Comparison of ENCODE assay signal across 6 cellular contexts in the genomic region with DNA sequence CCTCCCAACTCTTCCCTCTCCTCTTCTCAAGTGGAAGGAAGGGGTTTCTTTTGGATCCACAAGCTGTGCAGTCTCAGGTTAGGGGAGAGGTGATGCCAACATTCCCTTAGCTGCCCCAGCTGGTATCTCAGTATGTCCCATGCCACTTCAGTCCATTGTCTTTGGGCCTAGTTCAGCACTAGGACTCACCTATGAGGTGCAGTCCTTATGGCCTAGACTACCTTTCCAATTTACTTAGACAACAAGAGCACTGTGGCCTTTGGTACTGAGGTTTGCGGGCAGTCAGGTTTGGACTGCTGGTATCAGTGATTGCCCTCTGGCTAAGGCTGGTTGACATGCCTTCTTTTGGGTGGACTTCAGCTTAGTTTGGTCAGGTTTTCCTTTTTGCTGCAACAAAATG.
A peak's percentile ranks its signal among the peaks of the same experiment; 100 is the strongest.
DNase-seq lines count a peak whose midpoint lies in the region; ATAC-seq and TF ChIP-seq lines count a peak whose summit lies in the region.
"Not testable (repeated sequence)": the region's sequence is repeated elsewhere in the genome, so short reads cannot be mapped to it uniquely, and the experiment has no call there.

No MANE protein-coding gene starts in this region.

- H3K4me3 ChIP-seq in right cardiac atrium (ENCODE audit: low read length); mucosa of descending colon; psoas muscle; aorta (ENCODE audit: low read length in 2 of 2): not testable (repeated sequence)

- H3K27me3 ChIP-seq in right cardiac atrium (ENCODE audit: control insufficient read depth, insufficient read depth); psoas muscle (ENCODE audit: insufficient read depth in 3 of 3, low read length in 2 of 3); aorta (ENCODE audit: control insufficient read depth in 1 of 2, insufficient read depth in 2 of 2, low read length in 1 of 2): not testable (repeated sequence)

- H3K4me1 ChIP-seq in right cardiac atrium (ENCODE audit: control insufficient read depth, insufficient read depth, low read length); mucosa of descending colon (ENCODE audit: low read depth); psoas muscle; aorta (ENCODE audit: control insufficient read depth in 1 of 2, insufficient read depth in 2 of 2, low read length in 2 of 2): not testable (repeated sequence)

- not testable (repeated sequence) for TF ChIP-seq CTCF in mucosa of descending colon (IDR thresholded peaks at IDR 0.05); psoas muscle (IDR thresholded peaks at IDR 0.05)

- H3K27ac Mint-ChIP-seq in activated naive CD8-positive, alpha-beta T cell treated with anti-CD3 and anti-CD28 coated beads, Interleukin-2, amount 50 U/mL, for 24 hours; stimulated activated naive CD8-positive, alpha-beta T cell treated with anti-CD3 and anti-CD28 coated beads, Interleukin-15, amount 100 ng/mL, for 72 hours: not testable (repeated sequence)

- intact Hi-C loops in right cardiac atrium (cut with DNase I); mucosa of descending colon (cut with DNase I, micrococcal nuclease); psoas muscle (cut with DNase I); aorta (cut with DNase I): not testable (repeated sequence)

- H3K36me3 ChIP-seq in mucosa of descending colon (ENCODE audit: low read depth); psoas muscle (ENCODE audit: insufficient read depth in 1 of 2, low read depth in 1 of 2); aorta (ENCODE audit: control insufficient read depth in 1 of 2, insufficient read depth in 2 of 2, low read length in 1 of 2): not testable (repeated sequence)

- peak; percentile 20 for ATAC-seq in activated naive CD8-positive, alpha-beta T cell treated with anti-CD3 and anti-CD28 coated beads, Interleukin-2, amount 50 U/mL, for 24 hours
- peak; percentile 52 to 53 for ATAC-seq in right cardiac atrium
- peak; percentile 54 for ATAC-seq in mucosa of descending colon
- peak in 3 of 4 donors; percentile 19 to 32 (median 26) for ATAC-seq in psoas muscle
- ATAC-seq in stimulated activated naive CD8-positive, alpha-beta T cell treated with anti-CD3 and anti-CD28 coated beads, Interleukin-15, amount 100 ng/mL, for 72 hours: peak; percentile 57
- ATAC-seq in aorta (ENCODE audit: low FRiP score): peak; percentile 57

- not testable (repeated sequence) for H3K36me3 Mint-ChIP-seq in activated naive CD8-positive, alpha-beta T cell treated with anti-CD3 and anti-CD28 coated beads, Interleukin-2, amount 50 U/mL, for 24 hours (ENCODE audit: low read depth)

- H3K9me3 Mint-ChIP-seq in activated naive CD8-positive, alpha-beta T cell treated with anti-CD3 and anti-CD28 coated beads, Interleukin-2, amount 50 U/mL, for 24 hours; stimulated activated naive CD8-positive, alpha-beta T cell treated with anti-CD3 and anti-CD28 coated beads, Interleukin-15, amount 100 ng/mL, for 72 hours: not testable (repeated sequence)

- DNase-seq in activated naive CD8-positive, alpha-beta T cell treated with anti-CD3 and anti-CD28 coated beads, Interleukin-2, amount 50 U/mL, for 24 hours; right cardiac atrium; mucosa of descending colon; psoas muscle; stimulated activated naive CD8-positive, alpha-beta T cell treated with anti-CD3 and anti-CD28 coated beads, Interleukin-15, amount 100 ng/mL, for 72 hours; aorta: not testable (repeated sequence)

- H3K27ac ChIP-seq in right cardiac atrium (ENCODE audit: low read length); psoas muscle; aorta (ENCODE audit: low read depth in 1 of 2, low read length in 2 of 2): not testable (repeated sequence)

- H3K9me3 ChIP-seq in right cardiac atrium (ENCODE audit: control insufficient read depth, low read length); mucosa of descending colon; psoas muscle; aorta (ENCODE audit: control insufficient read depth, low read length): not testable (repeated sequence)

- H3K4me3 Mint-ChIP-seq in activated naive CD8-positive, alpha-beta T cell treated with anti-CD3 and anti-CD28 coated beads, Interleukin-2, amount 50 U/mL, for 24 hours; stimulated activated naive CD8-positive, alpha-beta T cell treated with anti-CD3 and anti-CD28 coated beads, Interleukin-15, amount 100 ng/mL, for 72 hours: not testable (repeated sequence)

- H3K4me1 Mint-ChIP-seq in activated naive CD8-positive, alpha-beta T cell treated with anti-CD3 and anti-CD28 coated beads, Interleukin-2, amount 50 U/mL, for 24 hours; stimulated activated naive CD8-positive, alpha-beta T cell treated with anti-CD3 and anti-CD28 coated beads, Interleukin-15, amount 100 ng/mL, for 72 hours: not testable (repeated sequence)

- WGBS in right cardiac atrium: 75% methylated on average over 1 of the region's 1 CpG
- 63 to 100% (median 90%) methylated on average over 1 of the region's 1 CpG for WGBS in psoas muscle, 3 donors
- WGBS in aorta, 2 donors: 80 to 83% methylated on average over 1 of the region's 1 CpG

- H3K27me3 Mint-ChIP-seq in activated naive CD8-positive, alpha-beta T cell treated with anti-CD3 and anti-CD28 coated beads, Interleukin-2, amount 50 U/mL, for 24 hours; stimulated activated naive CD8-positive, alpha-beta T cell treated with anti-CD3 and anti-CD28 coated beads, Interleukin-15, amount 100 ng/mL, for 72 hours: not testable (repeated sequence)
